Comparison of ENCODE assay signal across 8 cellular contexts in genomic region chr18:361941-362913, GRCh38.
A peak's percentile ranks its signal among the peaks of the same experiment; 100 is the strongest.
DNase-seq lines count a peak whose midpoint lies in the region; ATAC-seq and TF ChIP-seq lines count a peak whose summit lies in the region.

No MANE protein-coding gene starts in this region.

- no peaks in the 10 kb centered on the region for H3F3A ChIP-seq in MM.1S (ENCODE audit: insufficient read depth, low read length)

- H3K4me1 ChIP-seq in BLaER1 treated with 17β-estradiol and CSF1 and Interleukin-3, amounts not matched to agents 10 nM and 100 nM: peaks cover 59 to 76% (median 70%) of the 10 kb centered on the region in 10 experiments
- H3K4me1 ChIP-seq in MM.1S (ENCODE audit: low read length): no peaks in the 10 kb centered on the region

- no peaks in the 10 kb centered on the region for H3K9me3 ChIP-seq in BLaER1 treated with 17β-estradiol and CSF1 and Interleukin-3, amounts not matched to agents 10 nM and 100 nM (replicated peaks in 1 of 11)
- H3K9me3 ChIP-seq in MM.1S (replicated peaks; ENCODE audit: insufficient read depth, low read length): no peaks in the 10 kb centered on the region

- no peaks in the 10 kb centered on the region for H3K27me3 ChIP-seq in BLaER1 treated with 17β-estradiol and CSF1 and Interleukin-3, amounts not matched to agents 10 nM and 100 nM
- no peaks in the 10 kb centered on the region for H3K27me3 ChIP-seq in MM.1S (replicated peaks; ENCODE audit: insufficient read depth, low read length)

- H3K79me2 ChIP-seq in MM.1S (ENCODE audit: low read length): no peaks in the 10 kb centered on the region

- DNase-seq in NCI-H2171 (lab: John Stamatoyannopoulos, UW): peak; percentile 3
- DNase-seq in fibroblast of gingiva (ENCODE audit: low read depth): peak; percentile 98
- DNase-seq in non-pigmented ciliary epithelial cell (ENCODE audit: low read depth): peak; percentile 70
- DNase-seq in MM.1S: no peak
- DNase-seq in middle frontal gyrus (ENCODE audit: extremely low spot score, low spot score): no peak
- no peak for DNase-seq in mesenteric fat pad (ENCODE audit: low spot score)

- H3K9ac ChIP-seq in BLaER1 treated with 17β-estradiol and CSF1 and Interleukin-3, amounts not matched to agents 10 nM and 100 nM: peak overlapping the region in 9 of 11 experiments; percentile 44 to 69 (median 56); a peak in 15 of 22 replicates
- no peak overlapping the region for H3K9ac ChIP-seq in MM.1S (ENCODE audit: low read length)

- TF ChIP-seq CTCF in MM.1S (IDR thresholded peaks at IDR 0.05; ENCODE audit: low read length): no peak

- H3K36me3 ChIP-seq in BLaER1 treated with 17β-estradiol and CSF1 and Interleukin-3, amounts not matched to agents 10 nM and 100 nM: peaks cover 0 to 23% (median 0%) of the 10 kb centered on the region in 11 experiments; a peak in 3 of 22 replicates
- no peaks in the 10 kb centered on the region for H3K36me3 ChIP-seq in MM.1S (replicated peaks; ENCODE audit: insufficient read depth, low read length)

- H3K4me2 ChIP-seq in BLaER1 treated with 17β-estradiol and CSF1 and Interleukin-3, amounts not matched to agents 10 nM and 100 nM: peak overlapping the region; percentile 58 to 86 (median 82)
- no peak overlapping the region for H3K4me2 ChIP-seq in MM.1S (ENCODE audit: low read depth, low read length)

- H3K9me2 ChIP-seq in MM.1S (replicated peaks; ENCODE audit: insufficient read depth, low read length): no peaks in the 10 kb centered on the region

- no peaks in the 10 kb centered on the region for H4K20me1 ChIP-seq in BLaER1 treated with 17β-estradiol and CSF1 and Interleukin-3, amounts not matched to agents 10 nM and 100 nM
- H4K20me1 ChIP-seq in MM.1S (ENCODE audit: insufficient read depth, low read length): no peaks in the 10 kb centered on the region

- H3K27ac ChIP-seq in BLaER1 treated with 17β-estradiol and CSF1 and Interleukin-3, amounts not matched to agents 10 nM and 100 nM: peak overlapping the region in 10 of 11 experiments; percentile 58 to 87 (median 80); a peak in 21 of 22 replicates
- no peak overlapping the region for H3K27ac ChIP-seq in MM.1S (ENCODE audit: low read length)

- H2AFZ ChIP-seq in MM.1S (ENCODE audit: low read length): no peak overlapping the region

- no peak for ATAC-seq in HG02610 (IDR thresholded peaks at IDR 0.05; ENCODE audit: unreplicated experiment)

- no peak overlapping the region for H3K4me3 ChIP-seq in BLaER1 treated with 17β-estradiol and CSF1 and Interleukin-3, amounts not matched to agents 10 nM and 100 nM
- no peak overlapping the region for H3K4me3 ChIP-seq in MM.1S (ENCODE audit: low read length)

Comparison
In these comparisons a context has a peak if more than half of its experiments do, and no peak if none do; other contexts are left out.
1. DNase-seq: peak in NCI-H2171 (single experiment), fibroblast of gingiva (single experiment) and non-pigmented ciliary epithelial cell (single experiment); none in MM.1S (single experiment), middle frontal gyrus (single experiment) and mesenteric fat pad (single experiment).